Comparison of ENCODE assay signal across 27 cellular contexts in the genomic region with DNA sequence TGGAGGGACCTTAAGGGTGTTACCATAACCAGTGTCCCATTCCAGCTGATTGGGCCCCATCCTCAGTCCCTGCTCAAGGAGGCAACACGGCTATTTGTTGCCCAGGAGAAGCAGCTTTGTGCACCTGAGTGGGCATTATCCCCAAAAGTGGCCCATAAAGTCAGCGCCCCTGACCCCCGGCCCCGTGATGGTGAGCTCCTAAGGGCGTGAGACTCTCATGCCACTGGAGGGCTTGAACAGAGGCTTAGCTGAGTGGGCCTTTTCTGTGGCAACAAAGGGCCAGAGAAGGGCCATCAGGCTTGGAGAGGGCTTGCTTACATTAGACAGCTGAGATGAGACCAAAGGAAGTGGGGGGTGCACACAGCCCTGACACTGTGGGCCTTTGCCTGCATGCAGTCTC.
"Had no signal": no experiment of that assay in that cellular context is flagged by ENCODE, and none has a peak within 500 bp of the region (broad histone marks: within the 10 kb centered on the region; RNA-seq: fewer than 3 reads in every experiment).

No MANE protein-coding gene starts in this region.

- H3K4me1 ChIP-seq: SJCRH30 had no signal

- H3K27me3 ChIP-seq: MG63, SJCRH30 had no signal

- FAIRE-seq: bronchial epithelial cell had no signal

- H3K36me3 ChIP-seq: MG63, SJCRH30, WERI-Rb-1 had no signal

- ATAC-seq: activated naive CD8-positive, alpha-beta T cell treated with anti-CD3 and anti-CD28 coated beads, Interleukin-2, amount 50 U/mL, for 24 hours; activated T-cell treated with anti-CD3 and anti-CD28 coated beads, Interleukin-2, amount 50 U/mL, for 72 hours; activated T-helper 17 cell treated with anti-CD3 and anti-CD28 coated beads, Interleukin-2, amount 50 U/mL, for 72 hours; Panc1 had no signal

- H3K27ac ChIP-seq: SJCRH30, SK-N-MC, WERI-Rb-1 had no signal

- DNase-seq: activated CD4-positive, alpha-beta memory T cell treated with anti-CD3 and anti-CD28 coated beads, Interleukin-2, amount 10 ng/mL, durations not matched to agents 7 days and 5 days; activated CD4-positive, alpha-beta T cell treated with anti-CD3 and anti-CD28 coated beads for 1 hour; activated CD4-positive, alpha-beta T cell treated with anti-CD3 and anti-CD28 coated beads for 48 hours; activated CD4-positive, CD25-positive, alpha-beta regulatory T cell; activated gamma-delta T cell treated with Interleukin-2 at 50 U/mL for 16 hours; activated naive CD4-positive, alpha-beta T cell treated with anti-CD3 and anti-CD28 coated beads for 36 hours; activated naive CD8-positive, alpha-beta T cell treated with anti-CD3 and anti-CD28 coated beads, Interleukin-2, amount 50 U/mL, for 24 hours; activated T-cell treated with anti-CD3 and anti-CD28 coated beads, Interleukin-2, amount 50 U/mL, for 1 hour; activated T-cell treated with anti-CD3 and anti-CD28 coated beads, Interleukin-2, amount 50 U/mL, for 72 hours; anterior cingulate cortex; Kasumi-1; KG1; MG63; NCI-H1092; NCI-H1436 treated with DMSO at 0.1 percent for 48 hours; NCI-H1694 treated with DMSO at 0.1 percent for 48 hours; NCI-H2029; NCI-H345; NCI-H524 treated with DMSO at 0.1 percent for 48 hours; SHP77; SJCRH30; T1000; WERI-Rb-1 had no signal

- H3K4me3 ChIP-seq: MG63, SJCRH30, SK-N-MC had no signal

- H3K9me3 ChIP-seq: MG63, SJCRH30 had no signal
